1 cellular context compared by ENCODE assay signal in the genomic region with DNA sequence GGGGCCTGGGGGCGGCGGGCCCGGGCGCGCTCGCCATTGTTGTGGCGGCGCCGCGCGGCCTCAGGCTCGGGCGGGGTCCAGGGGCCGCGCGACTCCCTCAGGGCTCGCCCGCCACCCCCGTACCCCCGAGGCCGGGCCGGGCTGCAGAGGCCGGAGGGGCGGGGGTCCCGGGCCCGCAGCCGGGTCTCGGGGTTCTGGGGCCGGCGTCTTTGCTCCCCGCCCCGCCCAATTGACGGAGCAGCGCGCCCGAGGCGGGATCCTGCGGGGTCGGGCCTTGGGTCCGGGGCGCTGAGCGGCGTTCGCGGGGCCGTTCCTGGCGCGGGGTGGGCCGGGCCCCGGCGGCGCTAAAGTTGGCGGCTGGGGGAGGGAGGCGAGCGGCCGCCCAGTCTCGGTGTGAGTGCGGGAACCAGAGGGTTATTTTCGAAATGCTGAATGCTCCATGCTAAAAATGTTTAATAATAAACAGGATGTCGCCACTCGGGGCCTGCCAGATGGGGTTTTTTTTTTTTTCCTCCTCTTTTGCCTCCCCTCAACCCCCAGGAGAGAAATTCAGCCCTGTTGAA.
TF ChIP-seq lines count a peak whose summit lies in the region.

No MANE protein-coding gene starts in this region.

TF ChIP-seq in endothelial cell of umbilical vein, 7 proteins besides CTCF, POLR2A, EP300 and RAD21:
- TF ChIP-seq FOS (IDR thresholded peaks at IDR 0.05; ENCODE audit: borderline replicate concordance, insufficient read depth, low read length) (no peak), POLR2AphosphoS5 (IDR thresholded peaks at IDR 0.05; ENCODE audit: insufficient read depth, low read depth, low read length) (peak; percentile 63)
